Comparison of ENCODE assay signal across 32 cellular contexts in genomic region chr4:78214078-78214477, GRCh38.
"Had no signal": no experiment of that assay in that cellular context is flagged by ENCODE, and none has a peak within 500 bp of the region (broad histone marks: within the 10 kb centered on the region; RNA-seq: fewer than 3 reads in every experiment).

No MANE protein-coding gene starts in this region.

- ATAC-seq: activated CD4-positive, alpha-beta T cell treated with anti-CD3 and anti-CD28 coated beads for 36 hours; activated CD4-positive, CD25-positive, alpha-beta regulatory T cell treated with anti-CD3 and anti-CD28 coated beads, Interleukin-2, amount 50 U/mL, for 24 hours; activated CD8-positive, alpha-beta T cell treated with anti-CD3 and anti-CD28 coated beads, Interleukin-2, amount 10 ng/mL, durations not matched to agents 7 days and 5 days; activated naive CD4-positive, alpha-beta T cell treated with anti-CD3 and anti-CD28 coated beads, Interleukin-2, amount 50 U/mL, for 72 hours; PC-3; WTC11 had no signal

- H3K36me3 ChIP-seq: adrenal gland, cardiac muscle cell, Peyer's patch, SJSA1 had no signal

- H3K27me3 ChIP-seq: adrenal gland, cardiac muscle cell, Peyer's patch, SJSA1 had no signal

- DNase-seq: activated CD4-positive, alpha-beta T cell treated with anti-CD3 and anti-CD28 coated beads for 36 hours; activated CD4-positive, alpha-beta T cell treated with anti-CD3 and anti-CD28 coated beads, Interleukin-2, amount 10 ng/mL, durations not matched to agents 7 days and 5 days; activated CD4-positive, alpha-beta T cell treated with anti-CD3 and anti-CD28 coated beads, Interleukin-2, amount 50 U/mL, for 48 hours; activated CD8-positive, alpha-beta T cell treated with anti-CD3 and anti-CD28 coated beads, Interleukin-2, amount 10 ng/mL, durations not matched to agents 7 days and 5 days; activated gamma-delta T cell treated with Interleukin-2 at 50 U/mL for 16 hours; activated naive CD4-positive, alpha-beta T cell treated with anti-CD3 and anti-CD28 coated beads for 36 hours; activated T-cell treated with anti-CD3 and anti-CD28 coated beads, Interleukin-2, amount 50 U/mL, for 24 hours; adrenal gland; anterior cingulate cortex; MM.1S; NCI-H1092 treated with DMSO at 0.1 percent for 48 hours; NCI-H1417; NCI-H146; NCI-H187; NCI-H2029 treated with DMSO at 0.1 percent for 48 hours; NCI-H2107; NCI-H2171; NCI-H510A; NCI-H526; NCI-H748 treated with DMSO at 0.1 percent for 48 hours; NK-92 treated with Interleukin-12 subunit alpha and Interleukin-12 subunit beta, amount 100 ng/mL, for 24 hours; PC-3; Peyer's patch; RPMI8226; SHP77 treated with DMSO at 0.1 percent for 48 hours had no signal

- FAIRE-seq: TTC549 had no signal

- H3K4me1 ChIP-seq: adrenal gland, Peyer's patch, SJSA1 had no signal

- H3K9me3 ChIP-seq: adrenal gland, Peyer's patch, SJSA1 had no signal

- H3K4me3 ChIP-seq: adrenal gland, cardiac muscle cell, Peyer's patch, SJSA1 had no signal

- H3K4me2 ChIP-seq: KMS-11 had no signal

- H3K27ac ChIP-seq: adrenal gland, cardiac muscle cell, KMS-11, Peyer's patch, SJSA1 had no signal
